Comparison of ENCODE assay signal across 1 cellular context in genomic region chr12:24507827-24508226, GRCh38.
A peak's percentile ranks its signal among the peaks of the same experiment; 100 is the strongest.
TF ChIP-seq lines count a peak whose summit lies in the region.

No MANE protein-coding gene starts in this region.

TF ChIP-seq in HEK293, 187 proteins besides CTCF, POLR2A, EP300 and RAD21 (continued from another document):
- TF ChIP-seq ZBTB26 (tag by site-specific recombination; optimal IDR thresholded peaks at IDR 0.05) (no peak), ATF2 (tag by site-specific recombination; IDR thresholded peaks at IDR 0.05; ENCODE audit: low read depth) (peak; percentile 89), ZNF548 (tag by site-specific recombination; IDR thresholded peaks at IDR 0.05) (peak; percentile 36; the same call in 1 of the 2 replicates), ZBTB20 (tag by site-specific recombination; IDR thresholded peaks at IDR 0.05) (no peak), ZFHX2 (tag by site-specific recombination; conservative IDR thresholded peaks at IDR 0.05) (peak; percentile 54), ZNF629 (tag by site-specific recombination; IDR thresholded peaks at IDR 0.05) (peak; percentile 54; the same call in 1 of the 2 replicates)
